In the genomic region with DNA sequence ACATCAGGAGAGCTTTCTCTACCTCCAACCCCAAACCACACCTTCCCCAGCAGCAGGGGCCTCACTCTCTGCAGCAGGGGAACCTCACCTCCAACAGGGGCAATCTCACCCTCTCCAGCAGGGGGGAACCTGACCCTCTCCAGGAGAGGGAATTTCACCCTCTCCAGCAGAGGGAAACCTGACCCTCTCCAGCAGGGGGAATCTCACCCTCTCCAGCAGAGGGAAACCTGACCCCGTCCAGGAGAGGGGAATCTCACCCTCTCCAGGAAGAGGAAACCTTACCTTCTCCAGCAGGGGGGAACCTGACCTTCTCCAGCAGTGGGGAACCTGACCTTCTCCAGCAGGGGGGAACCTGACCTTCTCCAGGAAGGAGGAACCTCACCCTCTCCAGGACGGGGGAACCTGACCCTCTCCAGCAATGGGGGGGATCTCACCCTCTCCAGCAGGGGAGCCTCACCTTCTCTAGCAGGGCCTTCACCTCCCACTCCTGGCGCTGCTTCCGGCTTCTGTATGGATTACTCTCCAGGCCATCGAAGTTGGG, we compare ENCODE assay signal across 8 cellular contexts. TPM values are rescaled to one million over a fixed set of nuclear protein-coding genes. Genes with fewer than 3 reads are reported as not detected.
A peak's percentile ranks its signal among the peaks of the same experiment; 100 is the strongest.
DNase-seq lines count a peak whose midpoint lies in the region; ATAC-seq and TF ChIP-seq lines count a peak whose summit lies in the region.

No MANE protein-coding gene starts in this region.

- TF ChIP-seq CTCF in SU-DHL-6 (IDR thresholded peaks at IDR 0.05; ENCODE audit: insufficient read depth, low read length, poor library complexity, severe bottlenecking) (peak; percentile 56), fibroblast of villous mesenchyme (IDR thresholded peaks at IDR 0.05; ENCODE audit: insufficient read depth, low read depth, low read length) (peak; percentile 60), tibial artery (IDR thresholded peaks at IDR 0.05) (peak; percentile 11 to 13), smooth muscle cell (IDR thresholded peaks at IDR 0.05; ENCODE audit: borderline replicate concordance, insufficient read depth, poor library complexity, severe bottlenecking) (no peak)

- no peaks in the 10 kb centered on the region for H3K9me2 ChIP-seq in SU-DHL-6 (replicated peaks; ENCODE audit: insufficient read depth, low read length)

- no peaks in the 10 kb centered on the region; the same call in 1 of the 2 replicates for H4K20me1 ChIP-seq in SU-DHL-6 (ENCODE audit: low read depth, low read length)
- peaks cover 15% of the 10 kb centered on the region for H4K20me1 ChIP-seq in smooth muscle cell (ENCODE audit: low read depth)

- H3K36me3 ChIP-seq in SU-DHL-6 (ENCODE audit: low read length), result peaks cover 14% of the 10 kb centered on the region; the same call in 1 of the 2 replicates
- H3K36me3 ChIP-seq in tibial artery, result peaks cover 11 to 76% (median 46%) of the 10 kb centered on the region in 3 donors
- H3K36me3 ChIP-seq in smooth muscle cell (ENCODE audit: low read depth), result no peaks in the 10 kb centered on the region

- H3K4me2 ChIP-seq in SU-DHL-6 (ENCODE audit: low read depth, low read length, poor library complexity, severe bottlenecking) (no peak overlapping the region), smooth muscle cell (no peak overlapping the region)

- 71% methylated on average over 5 of the region's 5 CpGs for WGBS in smooth muscle cell (ENCODE audit: low lambda C conversion rate)

- TF ChIP-seq RAD21 in Ishikawa (IDR thresholded peaks at IDR 0.05; ENCODE audit: low read depth), result peak; percentile 75

- no peak overlapping the region for H3K9ac ChIP-seq in SU-DHL-6 (ENCODE audit: low read length)
- no peak overlapping the region for H3K9ac ChIP-seq in smooth muscle cell (ENCODE audit: low read depth)

- H3F3A ChIP-seq in SU-DHL-6 (ENCODE audit: insufficient read depth), result peaks cover 56% of the 10 kb centered on the region
- H3F3A ChIP-seq in smooth muscle cell (ENCODE audit: low read depth), result peaks cover 16% of the 10 kb centered on the region

- ATAC-seq in HG02852 (IDR thresholded peaks at IDR 0.05; ENCODE audit: unreplicated experiment) (no peak), HG03565 (IDR thresholded peaks at IDR 0.05; ENCODE audit: unreplicated experiment) (no peak)

- intact Hi-C loops in tibial artery (cut with DNase I; ENCODE audit: low total_unique reads), result no loop called here

- H3K27me3 ChIP-seq in SU-DHL-6 (ENCODE audit: low read length), result no peaks in the 10 kb centered on the region
- no peaks in the 10 kb centered on the region for H3K27me3 ChIP-seq in tibial artery
- no peaks in the 10 kb centered on the region for H3K27me3 ChIP-seq in smooth muscle cell (ENCODE audit: low read depth)

- H3K79me2 ChIP-seq in SU-DHL-6 (ENCODE audit: insufficient read depth, low read length) (peaks cover 6% of the 10 kb centered on the region), smooth muscle cell (ENCODE audit: low read depth) (peaks cover 9% of the 10 kb centered on the region)

- H3K27ac ChIP-seq in SU-DHL-6 (ENCODE audit: low read depth, low read length) (no peak overlapping the region), tibial artery (no peak overlapping the region), smooth muscle cell (ENCODE audit: low read depth) (no peak overlapping the region)

- H3K4me3 ChIP-seq in SU-DHL-6 (ENCODE audit: insufficient read depth, low read length, poor library complexity, severe bottlenecking), result no peak overlapping the region
- no peak overlapping the region for H3K4me3 ChIP-seq in fibroblast of villous mesenchyme (ENCODE audit: low read depth, low read length)
- no peak overlapping the region for H3K4me3 ChIP-seq in tibial artery
- H3K4me3 ChIP-seq in smooth muscle cell, result no peak overlapping the region

- TF ChIP-seq EP300 in Ishikawa (IDR thresholded peaks at IDR 0.05; ENCODE audit: borderline replicate concordance), result no peak

- DNase-seq in DMS53 treated with DMSO at 0.1 percent for 48 hours (lab: John Stamatoyannopoulos, UW; ENCODE audit: unreplicated experiment), result peak; percentile 47
- DNase-seq in fibroblast of villous mesenchyme (ENCODE audit: low read depth), result peak; percentile 47
- DNase-seq in tibial artery, result no peak
- DNase-seq in smooth muscle cell (lab: John Stamatoyannopoulos, UW; ENCODE audit: unreplicated experiment), result no peak

- H2AFZ ChIP-seq in SU-DHL-6 (ENCODE audit: low read depth, low read length, severe bottlenecking) (no peak overlapping the region), smooth muscle cell (ENCODE audit: low read depth) (no peak overlapping the region)

- H3K4me1 ChIP-seq in tibial artery, result peaks cover 6 to 36% (median 25%) of the 10 kb centered on the region in 4 donors
- peaks cover 17% of the 10 kb centered on the region for H3K4me1 ChIP-seq in smooth muscle cell (ENCODE audit: low read depth)

- H3K9me3 ChIP-seq in SU-DHL-6 (ENCODE audit: insufficient read depth, low read length), result no peaks in the 10 kb centered on the region
- no peaks in the 10 kb centered on the region for H3K9me3 ChIP-seq in tibial artery
- H3K9me3 ChIP-seq in smooth muscle cell (replicated peaks; ENCODE audit: low read depth), result no peaks in the 10 kb centered on the region

TF ChIP-seq in Ishikawa, 13 proteins besides CTCF, POLR2A, EP300 and RAD21:
- no peak for TF ChIP-seq CEBPB (IDR thresholded peaks at IDR 0.05)
- no peak for TF ChIP-seq FOXM1 (IDR thresholded peaks at IDR 0.05; ENCODE audit: borderline replicate concordance, low read depth)
- no peak for TF ChIP-seq EGR1 (IDR thresholded peaks at IDR 0.05)
- TF ChIP-seq, protein P1, sequence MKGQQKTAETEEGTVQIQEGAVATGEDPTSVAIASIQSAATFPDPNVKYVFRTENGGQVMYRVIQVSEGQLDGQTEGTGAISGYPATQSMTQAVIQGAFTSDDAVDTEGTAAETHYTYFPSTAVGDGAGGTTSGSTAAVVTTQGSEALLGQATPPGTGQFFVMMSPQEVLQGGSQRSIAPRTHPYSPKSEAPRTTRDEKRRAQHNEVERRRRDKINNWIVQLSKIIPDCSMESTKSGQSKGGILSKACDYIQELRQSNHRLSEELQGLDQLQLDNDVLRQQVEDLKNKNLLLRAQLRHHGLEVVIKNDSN (IDR thresholded peaks at IDR 0.05), result no peak
- no peak for TF ChIP-seq TAF1 (IDR thresholded peaks at IDR 0.05; ENCODE audit: low read depth)
- no peak for TF ChIP-seq TEAD4 (IDR thresholded peaks at IDR 0.05)
- no peak for TF ChIP-seq YY1 (IDR thresholded peaks at IDR 0.05; ENCODE audit: low read depth)
- TF ChIP-seq, protein P2, sequence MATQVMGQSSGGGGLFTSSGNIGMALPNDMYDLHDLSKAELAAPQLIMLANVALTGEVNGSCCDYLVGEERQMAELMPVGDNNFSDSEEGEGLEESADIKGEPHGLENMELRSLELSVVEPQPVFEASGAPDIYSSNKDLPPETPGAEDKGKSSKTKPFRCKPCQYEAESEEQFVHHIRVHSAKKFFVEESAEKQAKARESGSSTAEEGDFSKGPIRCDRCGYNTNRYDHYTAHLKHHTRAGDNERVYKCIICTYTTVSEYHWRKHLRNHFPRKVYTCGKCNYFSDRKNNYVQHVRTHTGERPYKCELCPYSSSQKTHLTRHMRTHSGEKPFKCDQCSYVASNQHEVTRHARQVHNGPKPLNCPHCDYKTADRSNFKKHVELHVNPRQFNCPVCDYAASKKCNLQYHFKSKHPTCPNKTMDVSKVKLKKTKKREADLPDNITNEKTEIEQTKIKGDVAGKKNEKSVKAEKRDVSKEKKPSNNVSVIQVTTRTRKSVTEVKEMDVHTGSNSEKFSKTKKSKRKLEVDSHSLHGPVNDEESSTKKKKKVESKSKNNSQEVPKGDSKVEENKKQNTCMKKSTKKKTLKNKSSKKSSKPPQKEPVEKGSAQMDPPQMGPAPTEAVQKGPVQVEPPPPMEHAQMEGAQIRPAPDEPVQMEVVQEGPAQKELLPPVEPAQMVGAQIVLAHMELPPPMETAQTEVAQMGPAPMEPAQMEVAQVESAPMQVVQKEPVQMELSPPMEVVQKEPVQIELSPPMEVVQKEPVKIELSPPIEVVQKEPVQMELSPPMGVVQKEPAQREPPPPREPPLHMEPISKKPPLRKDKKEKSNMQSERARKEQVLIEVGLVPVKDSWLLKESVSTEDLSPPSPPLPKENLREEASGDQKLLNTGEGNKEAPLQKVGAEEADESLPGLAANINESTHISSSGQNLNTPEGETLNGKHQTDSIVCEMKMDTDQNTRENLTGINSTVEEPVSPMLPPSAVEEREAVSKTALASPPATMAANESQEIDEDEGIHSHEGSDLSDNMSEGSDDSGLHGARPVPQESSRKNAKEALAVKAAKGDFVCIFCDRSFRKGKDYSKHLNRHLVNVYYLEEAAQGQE (IDR thresholded peaks at IDR 0.05; ENCODE audit: low read depth), result no peak
- 0 out of 2 replicates have a peak, but pooled peaks have one; percentile 13 for TF ChIP-seq NFIC (IDR thresholded peaks at IDR 0.05)
- peak; percentile 27; the same call in 1 of the 2 replicates for TF ChIP-seq ZBTB7A (IDR thresholded peaks at IDR 0.05; ENCODE audit: low read depth)
- TF ChIP-seq TCF12 (IDR thresholded peaks at IDR 0.05; ENCODE audit: low read depth), result no peak
- TF ChIP-seq, protein P3, sequence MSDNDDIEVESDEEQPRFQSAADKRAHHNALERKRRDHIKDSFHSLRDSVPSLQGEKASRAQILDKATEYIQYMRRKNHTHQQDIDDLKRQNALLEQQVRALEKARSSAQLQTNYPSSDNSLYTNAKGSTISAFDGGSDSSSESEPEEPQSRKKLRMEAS (IDR thresholded peaks at IDR 0.05), result peak; percentile 16; the same call in 1 of the 2 replicates
- no peak for TF ChIP-seq CREB1 (IDR thresholded peaks at IDR 0.05; ENCODE audit: low read depth)

RNA-seq across cellular contexts. Expression of a gene that starts 3.1 kb away (rescaled TPM):
- total RNA-seq in fibroblast of villous mesenchyme (2.6 and 5.5 TPM in 2 replicates), smooth muscle cell (2.9 and 4.6 TPM in 2 replicates)
- polyA plus RNA-seq in smooth muscle cell, result 6.1 and 14.6 TPM in 2 replicates

RNA-seq across cellular contexts. Expression of a gene that starts 8.2 kb away (rescaled TPM):
- total RNA-seq in fibroblast of villous mesenchyme (1,877 and 2,083 TPM in 2 replicates), smooth muscle cell (2,939 and 3,261 TPM in 2 replicates)
- polyA plus RNA-seq in smooth muscle cell, result 1,790 and 1,848 TPM in 2 replicates

RNA-seq across cellular contexts. Expression of a gene that starts 8.4 kb away (rescaled TPM):
- total RNA-seq in fibroblast of villous mesenchyme, result 35.4 and 38.9 TPM in 2 replicates
- total RNA-seq in smooth muscle cell, result 23.1 and 34.7 TPM in 2 replicates
- 22.6 and 37.0 TPM in 2 replicates for polyA plus RNA-seq in smooth muscle cell

RNA-seq across cellular contexts. Expression of a gene that starts 9.0 kb away (rescaled TPM):
- total RNA-seq in fibroblast of villous mesenchyme (99.7 and 108 TPM in 2 replicates), smooth muscle cell (52.5 and 67.9 TPM in 2 replicates)
- 69.9 and 78.6 TPM in 2 replicates for polyA plus RNA-seq in smooth muscle cell

RNA-seq across cellular contexts. Expression of a gene that starts 9.4 kb away (rescaled TPM):
- total RNA-seq in fibroblast of villous mesenchyme (26.4 and 34.5 TPM in 2 replicates), smooth muscle cell (21.4 and 33.8 TPM in 2 replicates)
- 23.1 and 24.0 TPM in 2 replicates for polyA plus RNA-seq in smooth muscle cell

Comparison
In these comparisons a context has a peak if more than half of its experiments do, and no peak if none do; other contexts are left out.
1. DNase-seq: peak in DMS53 treated with DMSO at 0.1 percent for 48 hours (single experiment) and fibroblast of villous mesenchyme (single experiment); none in tibial artery (0 of 2) and smooth muscle cell (single experiment).